In the genomic region with DNA sequence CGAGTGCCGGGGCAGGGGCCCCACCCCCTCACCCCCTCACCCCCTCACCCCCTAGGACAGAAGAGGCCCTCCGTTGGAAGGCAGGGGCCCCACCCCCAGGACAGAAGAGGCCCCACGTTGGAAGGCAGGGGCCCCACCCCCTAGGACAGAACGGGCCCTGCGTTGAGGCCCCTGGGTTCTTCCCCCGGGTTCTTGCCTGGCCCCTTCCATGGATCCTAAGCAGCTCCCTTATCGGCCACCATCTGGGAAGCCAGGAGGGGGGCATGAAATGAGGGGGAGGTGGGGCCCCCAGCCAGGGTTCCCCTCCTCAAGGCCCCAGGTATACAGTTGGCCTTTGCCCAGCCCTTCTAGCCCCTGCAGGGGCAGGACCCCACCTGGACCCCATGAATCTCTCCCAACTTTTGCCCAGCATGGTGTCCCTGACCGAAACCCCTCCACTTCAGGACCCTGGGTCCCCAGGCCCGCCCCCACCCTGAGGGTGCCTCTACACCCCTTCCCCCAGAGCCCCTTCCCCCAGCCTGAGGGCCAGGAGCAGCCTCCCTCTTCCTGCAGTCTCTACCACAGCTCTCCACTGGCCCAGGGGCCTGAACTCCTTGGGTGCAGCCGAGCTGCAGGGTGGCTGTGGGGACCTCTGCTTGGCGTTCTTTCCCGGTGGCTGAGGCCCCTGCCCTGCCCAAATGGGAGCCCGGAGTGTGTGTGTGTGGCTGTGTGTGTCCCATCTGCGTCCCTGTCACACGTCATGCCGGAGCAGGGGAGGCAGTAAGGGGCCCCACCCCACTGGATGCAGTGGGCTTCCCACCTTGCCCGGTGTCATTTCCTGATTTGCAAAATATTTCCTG, we compare ENCODE assay signal across 11 cellular contexts. TPM values are rescaled to one million over a fixed set of nuclear protein-coding genes. Genes with fewer than 3 reads are reported as not detected.
A peak's percentile ranks its signal among the peaks of the same experiment; 100 is the strongest.
DNase-seq lines count a peak whose midpoint lies in the region; ATAC-seq and TF ChIP-seq lines count a peak whose summit lies in the region.
"Had no signal": no experiment of that assay in that cellular context is flagged by ENCODE, and none has a peak within 500 bp of the region (broad histone marks: within the 10 kb centered on the region; RNA-seq: fewer than 3 reads in every experiment).

No MANE protein-coding gene starts in this region.

- DNase-seq in adipocyte (ENCODE audit: low read depth) (no peak), iPS-NIHi11 (ENCODE audit: low spot score) (peak; percentile 6), sciatic nerve (ENCODE audit: low spot score) (no peak), NCI-H1105 (lab: John Stamatoyannopoulos, UW) (no peak), NCI-H526 treated with DMSO at 0.1 percent for 48 hours (lab: John Stamatoyannopoulos, UW) (no peak), NOMO-1 treated with dmso at 0.1 percent for 144 hours (lab: John Stamatoyannopoulos, UW; ENCODE audit: unreplicated experiment) (no peak)
- DNase-seq: activated B cell treated with CpG ODN at 0.5 μM for 24 hours; activated naive CD4-positive, alpha-beta T cell treated with anti-CD3 and anti-CD28 coated beads, Interleukin-2, amount 10 ng/mL, durations not matched to agents 7 days and 5 days; stimulated activated CD4-positive, alpha-beta T cell treated with anti-CD3 and anti-CD28 coated beads, Interleukin-2, amount 100 ng/mL, for 48 hours had no signal

- no peak for TF ChIP-seq CTCF in C4-2B (conservative IDR thresholded peaks at IDR 0.05)

- H3K4me3 ChIP-seq in adipocyte (ENCODE audit: low read length), result peak overlapping the region; percentile 29

- no peaks in the 10 kb centered on the region for H3K9me3 ChIP-seq in adipocyte (ENCODE audit: control insufficient read depth, low read length)

- no peaks in the 10 kb centered on the region for H3K36me3 ChIP-seq in adipocyte (ENCODE audit: control insufficient read depth, insufficient read depth, low read length, severe bottlenecking)

- peak overlapping the region; percentile 55 for H3K9ac ChIP-seq in adipocyte (ENCODE audit: low read length)

- ATAC-seq in sciatic nerve (peak; percentile 0), GM18511 (IDR thresholded peaks at IDR 0.05; ENCODE audit: unreplicated experiment) (no peak)

- H3K27me3 ChIP-seq in adipocyte (replicated peaks; ENCODE audit: control insufficient read depth, insufficient read depth, low read length), result no peaks in the 10 kb centered on the region

- intact Hi-C loops in sciatic nerve (cut with DNase I), result no loop called here

- peaks cover 33% of the 10 kb centered on the region for H3K4me1 ChIP-seq in adipocyte (ENCODE audit: control insufficient read depth, insufficient read depth, low read length)

- peak overlapping the region; percentile 100 for H3K27ac ChIP-seq in C4-2B

RNA-seq across cellular contexts. Expression of a gene that starts 4.3 kb away (rescaled TPM):
- total RNA-seq in sciatic nerve, result 175 TPM
- total RNA-seq: activated B cell treated with CpG ODN at 0.5 μM for 24 hours had no signal

RNA-seq across cellular contexts. Expression of a gene that starts 10.1 kb away (rescaled TPM):
- total RNA-seq in sciatic nerve, result 11.2 TPM

RNA-seq across cellular contexts. Expression of a gene that starts 18.3 kb away (rescaled TPM):
- total RNA-seq in sciatic nerve, result 2.4 TPM

RNA-seq across cellular contexts. Expression of a gene that starts 24.1 kb away (rescaled TPM):
- total RNA-seq in sciatic nerve, result 75.6 TPM

RNA-seq across cellular contexts. Expression of a gene that starts 32.1 kb away (rescaled TPM):
- 207 TPM for total RNA-seq in sciatic nerve
